In genomic region chr1:4585216-4585615, GRCh38 we compare ENCODE assay signal across 8 cellular contexts.
DNase-seq lines count a peak whose midpoint lies in the region; ATAC-seq and TF ChIP-seq lines count a peak whose summit lies in the region.

No MANE protein-coding gene starts in this region.

- H3K27me3 Mint-ChIP-seq in CD14-positive monocyte (ENCODE audit: low read depth in 3 of 3): peaks cover 2 to 18% (median 7%) of the 10 kb centered on the region in 3 donors
- H3K27me3 Mint-ChIP-seq in nephron progenitor cell (ENCODE audit: low read depth, poor library complexity): peaks cover 7% of the 10 kb centered on the region

- no peak overlapping the region for H3K9ac ChIP-seq in MM.1S (ENCODE audit: low read length)

- no peaks in the 10 kb centered on the region for H3K79me2 ChIP-seq in MM.1S (ENCODE audit: low read length)

- H3K27ac Mint-ChIP-seq in CD14-positive monocyte (no peak overlapping the region), nephron progenitor cell (no peak overlapping the region)

- no peaks in the 10 kb centered on the region for H3K9me3 ChIP-seq in MM.1S (replicated peaks; ENCODE audit: insufficient read depth, low read length)

- no peaks in the 10 kb centered on the region for H3K9me2 ChIP-seq in MM.1S (replicated peaks; ENCODE audit: insufficient read depth, low read length)

- H3K4me3 Mint-ChIP-seq in CD14-positive monocyte: no peak overlapping the region
- H3K4me3 Mint-ChIP-seq in nephron progenitor cell: no peak overlapping the region

- intact Hi-C loops in CD14-positive monocyte (cut with micrococcal nuclease): no loop called here

- no peaks in the 10 kb centered on the region for H4K20me1 ChIP-seq in MM.1S (ENCODE audit: insufficient read depth, low read length)

- ATAC-seq in GM21360 (IDR thresholded peaks at IDR 0.05; ENCODE audit: unreplicated experiment): no peak
- ATAC-seq in HG03135 (IDR thresholded peaks at IDR 0.05; ENCODE audit: unreplicated experiment): no peak

- DNase-seq in CD14-positive monocyte (ENCODE audit: low spot score) (no peak), MM.1S (peak; percentile 31), nephron progenitor cell (peak; percentile 80), NCI-H146 treated with DMSO at 0.1 percent for 48 hours (lab: John Stamatoyannopoulos, UW; ENCODE audit: unreplicated experiment) (no peak), 8988T (no peak)
- DNase-seq in activated naive CD4-positive, alpha-beta T cell treated with anti-CD3 and anti-CD28 coated beads, Interleukin-2, amount 50 U/mL, for 16 hours: peak; percentile 42

- H3K4me2 ChIP-seq in MM.1S (ENCODE audit: low read depth, low read length): no peak overlapping the region

- H3K27me3 ChIP-seq in MM.1S (replicated peaks; ENCODE audit: insufficient read depth, low read length): peaks cover 90% of the 10 kb centered on the region

- H3K9me3 Mint-ChIP-seq in CD14-positive monocyte: peaks cover 0 to 3% (median 0%) of the 10 kb centered on the region in 7 donors
- no peaks in the 10 kb centered on the region for H3K9me3 Mint-ChIP-seq in nephron progenitor cell

- no peaks in the 10 kb centered on the region for H3K4me1 ChIP-seq in MM.1S (ENCODE audit: low read length)

- TF ChIP-seq CTCF in CD14-positive monocyte (IDR thresholded peaks at IDR 0.05) (peak; percentile 78), MM.1S (IDR thresholded peaks at IDR 0.05; ENCODE audit: low read length) (peak; percentile 65), nephron progenitor cell (IDR thresholded peaks at IDR 0.05) (peak; percentile 70)

- H3K36me3 Mint-ChIP-seq in CD14-positive monocyte (no peaks in the 10 kb centered on the region), nephron progenitor cell (ENCODE audit: low read depth) (no peaks in the 10 kb centered on the region)

- no peak overlapping the region for H3K27ac ChIP-seq in MM.1S (ENCODE audit: low read length)

- no peaks in the 10 kb centered on the region for H3K36me3 ChIP-seq in MM.1S (replicated peaks; ENCODE audit: insufficient read depth, low read length)

- H3K4me3 ChIP-seq in MM.1S (ENCODE audit: low read length): no peak overlapping the region

- H3K4me1 Mint-ChIP-seq in CD14-positive monocyte (no peaks in the 10 kb centered on the region), nephron progenitor cell (peaks cover 15% of the 10 kb centered on the region)

- no peak overlapping the region for H2AFZ ChIP-seq in MM.1S (ENCODE audit: low read length)

- no peaks in the 10 kb centered on the region for H3F3A ChIP-seq in MM.1S (ENCODE audit: insufficient read depth, low read length)

Comparison
In these comparisons a context has a peak if more than half of its experiments do, and no peak if none do; other contexts are left out.
1. DNase-seq: peak in MM.1S (single experiment), activated naive CD4-positive, alpha-beta T cell treated with anti-CD3 and anti-CD28 coated beads, Interleukin-2, amount 50 U/mL, for 16 hours (single experiment) and nephron progenitor cell (single experiment); none in CD14-positive monocyte (single experiment), NCI-H146 treated with DMSO at 0.1 percent for 48 hours (single experiment) and 8988T (single experiment).
2. Peak in every context shown above with its lines, with median percentiles within 50 percentile points of each other: CTCF ChIP-seq.